ENCODE assay signal across 8 cellular contexts in genomic region chr2:237473474-237474453, GRCh38. TPM values are rescaled to one million over a fixed set of nuclear protein-coding genes. Genes with fewer than 3 reads are reported as not detected.
A peak's percentile ranks its signal among the peaks of the same experiment; 100 is the strongest.
DNase-seq lines count a peak whose midpoint lies in the region; ATAC-seq, FAIRE-seq and TF ChIP-seq lines count a peak whose summit lies in the region.

No MANE protein-coding gene starts in this region.

- no peaks in the 10 kb centered on the region for H3K36me3 ChIP-seq in H1 (ENCODE audit: control insufficient read depth in 2 of 4, insufficient read depth in 4 of 4, low read length in 3 of 4)

- H3K79me1 ChIP-seq in H1 (ENCODE audit: low read depth, low read length) = no peaks in the 10 kb centered on the region

- H3K18ac ChIP-seq in H1 (ENCODE audit: extremely low read depth, low read length) = no peak overlapping the region

- peak overlapping the region; percentile 96 for H3K27ac Mint-ChIP-seq in osteocyte (ENCODE audit: unreplicated experiment)

- H3K27me3 ChIP-seq in H1 (replicated peaks in 1 of 4; ENCODE audit: control insufficient read depth in 3 of 4, extremely low read depth in 1 of 4, insufficient read depth in 3 of 4, low read length in 3 of 4) = peaks cover 0 to 6% (median 5%) of the 10 kb centered on the region in 4 experiments; a peak in 3 of 7 replicates

- peak overlapping the region; percentile 35 for H4K8ac ChIP-seq in H1 (ENCODE audit: extremely low read depth, insufficient read depth, low read length)

- H3K23me2 ChIP-seq in H1 (ENCODE audit: low read depth, low read length) = peaks cover 3% of the 10 kb centered on the region; the same call in 1 of the 2 replicates

- POLR2A ChIA-PET in H1 (lab: Charles Lee; ENCODE audit: partially characterized antibody) = no interaction called here

- no peak overlapping the region for H3K9ac ChIP-seq in H1 (replicated peaks in 1 of 4; ENCODE audit: extremely low read depth in 1 of 4, low read depth in 3 of 4, low read length in 3 of 4)

- H3K4ac ChIP-seq in H1 (replicated peaks; ENCODE audit: insufficient read length, low read depth, low read length) = no peak overlapping the region

- no peak overlapping the region for H4K5ac ChIP-seq in H1 (ENCODE audit: insufficient read length, low read depth, low read length)

- no peak overlapping the region for H2AFZ ChIP-seq in H1 (ENCODE audit: low read length)

- H3K27me3 Mint-ChIP-seq in osteocyte (ENCODE audit: unreplicated experiment) = no peaks in the 10 kb centered on the region

- no peaks in the 10 kb centered on the region for H3K36me3 Mint-ChIP-seq in osteocyte (ENCODE audit: unreplicated experiment)

- H2BK12ac ChIP-seq in H1 (ENCODE audit: low read depth, low read length) = peak overlapping the region; percentile 88; the same call in 1 of the 2 replicates

- H3K56ac ChIP-seq in H1 (replicated peaks; ENCODE audit: insufficient read length, low read depth, low read length) = no peak overlapping the region

- no peak overlapping the region for H3K4me3 Mint-ChIP-seq in osteocyte (ENCODE audit: unreplicated experiment)

- TF ChIP-seq CTCF in H1 (IDR thresholded peaks at IDR 0.05; ENCODE audit: control extremely low read depth in 1 of 3, insufficient read depth in 1 of 3, low read depth in 1 of 3, low read length in 3 of 3) (no peak), osteocyte (IDR thresholded peaks at IDR 0.05) (no peak), GM13977 (IDR thresholded peaks at IDR 0.05; ENCODE audit: extremely low read depth, insufficient read depth, missing control alignments) (no peak)

- H3K9me3 Mint-ChIP-seq in osteocyte (ENCODE audit: unreplicated experiment) = no peaks in the 10 kb centered on the region

- peaks cover 0 to 13% (median 7%) of the 10 kb centered on the region in 4 experiments; a peak in 4 of 7 replicates for H3K4me1 ChIP-seq in H1 (replicated peaks in 1 of 4; ENCODE audit: control insufficient read depth in 3 of 4, insufficient read depth in 4 of 4, low read length in 3 of 4)

- DNase-seq in CMK (ENCODE audit: low read depth) = peak; percentile 30
- DNase-seq in MV-4-11 (lab: John Stamatoyannopoulos, UW) = peak; percentile 85
- DNase-seq in H1 (ENCODE audit: low read depth in 1 of 2, low spot score in 2 of 2) = no peak
- no peak for DNase-seq in osteocyte (ENCODE audit: extremely low spot score, unreplicated experiment)
- no peak for DNase-seq in COLO829 (ENCODE audit: low spot score)
- DNase-seq in kidney glomerular epithelial cell (lab: John Stamatoyannopoulos, UW) = no peak
- no peak for DNase-seq in GM13977 (ENCODE audit: low spot score)

- H2BK5ac ChIP-seq in H1 (ENCODE audit: low read depth, low read length) = no peak overlapping the region

- TF ChIP-seq POLR2A in H1 (IDR thresholded peaks at IDR 0.05; ENCODE audit: control extremely low read depth in 1 of 2, low read depth in 2 of 2, low read length in 2 of 2) = no peak

- no peaks in the 10 kb centered on the region for H3K9me3 ChIP-seq in H1 (ENCODE audit: insufficient read depth in 2 of 2, low read depth in 1 of 2, low read length in 1 of 2)

- CTCF ChIA-PET in H1 (lab: Charles Lee; ENCODE audit: partially characterized antibody) = interaction anchor here (0.8 to 3.7 kb wide), 11 partner anchors 8 to 295 kb away, joined by 3 to 48 read pairs (median 5); partner anchors contain the start of gene MLPH

- H2AK5ac ChIP-seq in H1 (ENCODE audit: low read depth, low read length) = no peak overlapping the region

- no peaks in the 10 kb centered on the region for H4K20me1 ChIP-seq in H1 (replicated peaks in 1 of 2; ENCODE audit: control insufficient read depth in 1 of 2, insufficient read depth in 2 of 2, low read length in 2 of 2)

- H3K27ac ChIP-seq in H1 (ENCODE audit: low read depth, low read length) = no peak overlapping the region

- no peak overlapping the region for H2BK120ac ChIP-seq in H1 (replicated peaks; ENCODE audit: low read depth, low read length)

- H3K4me3 ChIP-seq in H1 (ENCODE audit: extremely low read depth in 1 of 4, insufficient read depth in 2 of 4, low read depth in 3 of 4, low read length in 4 of 4) = peak overlapping the region in 1 of 4 experiments; percentile 96; a peak in 1 of 8 replicates

- no peak overlapping the region for H2BK20ac ChIP-seq in H1 (ENCODE audit: low read length)

- H2BK15ac ChIP-seq in H1 (ENCODE audit: low read length) = 0 out of 2 replicates have a peak overlapping the region, but pooled peaks have one; percentile 67

- no peak overlapping the region for H3K23ac ChIP-seq in H1 (ENCODE audit: insufficient read length)

- H4K91ac ChIP-seq in H1 (replicated peaks; ENCODE audit: insufficient read length, low read length) = no peak overlapping the region

- H3K4me2 ChIP-seq in H1 (ENCODE audit: insufficient read depth in 1 of 2, low read depth in 2 of 2, low read length in 2 of 2) = peak overlapping the region in 1 of 2 experiments; percentile 58; a peak in 1 of 4 replicates

- no peak for TF ChIP-seq EP300 in H1 (IDR thresholded peaks at IDR 0.05; ENCODE audit: borderline replicate concordance in 1 of 2, low read depth in 2 of 2, low read length in 2 of 2)

- 90% methylated on average over 21 of the region's 22 CpGs; no CpG with 5 or more reads in 1 of the 2 experiments for WGBS in H1 (ENCODE audit: extremely low coverage in 1 of 2, insufficient coverage in 1 of 2, insufficient read length in 1 of 2, insufficient replicate concordance in 2 of 2, low coverage in 1 of 2, low lambda C conversion rate in 2 of 2, missing lambda C conversion rate in 1 of 2), 2 experiments

- no peak overlapping the region for H3K14ac ChIP-seq in H1 (ENCODE audit: insufficient read length)

- FAIRE-seq in H1 (lab: Jason Lieb, UNC) = no peak

- no peak for ATAC-seq in HG03460 (IDR thresholded peaks at IDR 0.05; ENCODE audit: unreplicated experiment)

- no peaks in the 10 kb centered on the region for H3K79me2 ChIP-seq in H1 (ENCODE audit: control insufficient read depth in 1 of 2, insufficient read depth in 2 of 2, low read length in 2 of 2)

- TF ChIP-seq RAD21 in H1 (IDR thresholded peaks at IDR 0.05 in 1 of 2, conservative IDR thresholded peaks at IDR 0.05 in 1 of 2; ENCODE audit: low read depth in 2 of 2, low read length in 2 of 2) = no peak

- H3K4me1 Mint-ChIP-seq in osteocyte (ENCODE audit: unreplicated experiment) = peaks cover 17% of the 10 kb centered on the region

- in situ Hi-C loops in GM13977 (cut with MboI; ENCODE audit: low pct_unique_long_range_greater_than_20kb, low sequenced_read_pairs, unreplicated experiment) = no loop called here

TF ChIP-seq in H1, 55 proteins besides CTCF, POLR2A, EP300 and RAD21:
- TF ChIP-seq TAF1 (IDR thresholded peaks at IDR 0.05; ENCODE audit: low read depth, low read length) (no peak), TBP (IDR thresholded peaks at IDR 0.05; ENCODE audit: low read depth, low read length) (no peak)
TF ChIP-seq in H1: peak in this region for 0.

RNA-seq across cellular contexts. Expression of gene MLPH, which starts 13.3 kb away (rescaled TPM):
- 17.0 TPM in 2 replicates for total RNA-seq in H1 (2021; fragmentation: NEBNext Ultra II Directional; extraction: Animal tissue kit (Norgen Biotek cat#: 25700))
- 12.7 and 16.9 TPM in 2 replicates for polyA plus RNA-seq in H1 (2011; rRNA removed)
- polyA plus RNA-seq in H1 (2011; cell fraction: cytosol; rRNA removed) = 12.6 TPM
- polyA plus RNA-seq in H1 (2011; cell fraction: nucleus; rRNA removed) = 47.0 TPM
- polyA plus RNA-seq in H1 (2012, experiment 1 of 2) = 15.7 to 18.9 TPM (median 17.7 TPM) in 4 replicates
- polyA plus RNA-seq in H1 (2012, experiment 2 of 2) = 7.2 TPM
- polyA plus RNA-seq in H1 (2013, experiment 1 of 2) = 11.2 TPM
- polyA plus RNA-seq in H1 (2013, experiment 2 of 2) = 11.0 TPM
- polyA minus RNA-seq in H1 (2011; rRNA and poly(A)+ RNA removed) = 14.5 and 14.8 TPM in 2 replicates
- 10.6 TPM for polyA minus RNA-seq in H1 (2011; cell fraction: cytosol; rRNA and poly(A)+ RNA removed)
- 14.1 TPM for polyA minus RNA-seq in H1 (2011; cell fraction: nucleus; rRNA and poly(A)+ RNA removed)
- total RNA-seq in osteocyte = 21.0 and 22.5 TPM in 2 replicates

RNA-seq across cellular contexts. Expression of gene COL6A3, which starts 59.8 kb away (rescaled TPM):
- 3.4 and 3.5 TPM in 2 replicates for total RNA-seq in H1 (2021; fragmentation: NEBNext Ultra II Directional; extraction: Animal tissue kit (Norgen Biotek cat#: 25700))
- 1.2 and 1.9 TPM in 2 replicates for polyA plus RNA-seq in H1 (2011; rRNA removed)
- 1.2 TPM for polyA plus RNA-seq in H1 (2011; cell fraction: cytosol; rRNA removed)
- 4.1 TPM for polyA plus RNA-seq in H1 (2011; cell fraction: nucleus; rRNA removed)
- 2.4 to 3.5 TPM (median 3.0 TPM) in 4 replicates for polyA plus RNA-seq in H1 (2012, experiment 1 of 2)
- polyA plus RNA-seq in H1 (2012, experiment 2 of 2) = 0.60 TPM
- polyA plus RNA-seq in H1 (2013, experiment 1 of 2) = 5.0 TPM
- polyA plus RNA-seq in H1 (2013, experiment 2 of 2) = 3.8 TPM
- polyA minus RNA-seq in H1 (2011; rRNA and poly(A)+ RNA removed) = 3.1 and 6.5 TPM in 2 replicates
- polyA minus RNA-seq in H1 (2011; cell fraction: cytosol; rRNA and poly(A)+ RNA removed) = 3.0 TPM
- 6.4 TPM for polyA minus RNA-seq in H1 (2011; cell fraction: nucleus; rRNA and poly(A)+ RNA removed)
- total RNA-seq in osteocyte = 143 and 159 TPM in 2 replicates

Comparison
In these comparisons a context has a peak if more than half of its experiments do, and no peak if none do; other contexts are left out.
1. DNase-seq: peak in CMK (single experiment) and MV-4-11 (single experiment); none in H1 (0 of 2), osteocyte (single experiment), COLO829 (single experiment), kidney glomerular epithelial cell (single experiment) and GM13977 (single experiment).
2. RNA of gene COL6A3, which starts 59.8 kb away (total RNA-seq): 143 to 159 TPM in osteocyte; 3.4 to 3.5 TPM in H1; every median in the first group is over 10 times any median in the second.